Comparison of ENCODE assay signal across 8 cellular contexts in genomic region chr12:62210422-62210821, GRCh38. TPM values are rescaled to one million over a fixed set of nuclear protein-coding genes. Genes with fewer than 3 reads are reported as not detected.
DNase-seq lines count a peak whose midpoint lies in the region; ATAC-seq and TF ChIP-seq lines count a peak whose summit lies in the region.

No MANE protein-coding gene starts in this region.

- no peak overlapping the region for H2AFZ ChIP-seq in PC-9

- POLR2A ChIA-PET in PC-9 (lab: Charles Lee; ENCODE audit: unreplicated experiment) = no interaction called here

- H3K27ac ChIP-seq in PC-9 (no peak overlapping the region), suprapubic skin (no peak overlapping the region)

- no TSS peak for BruUV-seq in PC-9 (replicated peaks; lab: Mats Ljungman, UMichigan)

- peak overlapping the region; percentile 30; the same call in 1 of the 2 replicates for H3K4me2 ChIP-seq in PC-9

- H3K4me1 ChIP-seq in PC-9 (replicated peaks; ENCODE audit: insufficient read depth) = peaks cover 22% of the 10 kb centered on the region
- H3K4me1 ChIP-seq in suprapubic skin = peaks cover 15% of the 10 kb centered on the region

- no peaks in the 10 kb centered on the region for H3K27me3 ChIP-seq in PC-9 (ENCODE audit: insufficient read depth, low read depth)
- H3K27me3 ChIP-seq in suprapubic skin = no peaks in the 10 kb centered on the region

- H3K9me2 ChIP-seq in PC-9 (ENCODE audit: insufficient read depth) = no peaks in the 10 kb centered on the region

- TF ChIP-seq CTCF in PC-9 (conservative IDR thresholded peaks at IDR 0.05) = peak; percentile 92
- TF ChIP-seq CTCF in astrocyte of the cerebellum (IDR thresholded peaks at IDR 0.05; ENCODE audit: low read depth, low read length, missing control alignments) = peak; percentile 97
- peak; percentile 59 to 87 for TF ChIP-seq CTCF in suprapubic skin (IDR thresholded peaks at IDR 0.05)

- H3F3A ChIP-seq in PC-9 (ENCODE audit: insufficient read depth, low read depth) = peaks cover 7% of the 10 kb centered on the region; the same call in 1 of the 2 replicates

- no peak for TF ChIP-seq POLR2A in suprapubic skin (IDR thresholded peaks at IDR 0.05)

- DNase-seq in AML-193 (lab: John Stamatoyannopoulos, UW) = peak; percentile 48 to 56
- peak in 1 of 2 experiments; percentile 17 for DNase-seq in PC-9
- peak; percentile 24 for DNase-seq in astrocyte of the cerebellum (ENCODE audit: low read depth)
- peak; percentile 11 for DNase-seq in kidney glomerular epithelial cell (lab: John Stamatoyannopoulos, UW)
- no peak for DNase-seq in suprapubic skin (ENCODE audit: low spot score in 2 of 2)
- DNase-seq in NCI-H526 treated with DMSO at 0.1 percent for 48 hours (lab: John Stamatoyannopoulos, UW) = no peak

- no peaks in the 10 kb centered on the region for H3K36me3 ChIP-seq in PC-9 (ENCODE audit: low read depth)
- H3K36me3 ChIP-seq in suprapubic skin = no peaks in the 10 kb centered on the region

- H3K9me3 ChIP-seq in PC-9 (ENCODE audit: insufficient read depth, low read depth) (no peaks in the 10 kb centered on the region; the same call in 1 of the 2 replicates), suprapubic skin (no peaks in the 10 kb centered on the region)

- H3K4me3 ChIP-seq in PC-9 = no peak overlapping the region
- H3K4me3 ChIP-seq in astrocyte of the cerebellum (ENCODE audit: low read depth, low read length) = no peak overlapping the region
- H3K4me3 ChIP-seq in suprapubic skin = no peak overlapping the region

- CTCF ChIA-PET in PC-9 (lab: Charles Lee) = interaction anchor here (0.6 to 0.8 kb wide), 2 partner anchors 228 to 1824 kb away, joined by 3 read pairs; no protein-coding TSS in a partner anchor

- WGBS in suprapubic skin = 30% methylated on average over 7 of the region's 7 CpGs

- TF ChIP-seq EP300 in suprapubic skin (IDR thresholded peaks at IDR 0.05) = no peak

- peak; percentile 78 for ATAC-seq in GM18498 (IDR thresholded peaks at IDR 0.05; ENCODE audit: unreplicated experiment)
- ATAC-seq in HG02981 (IDR thresholded peaks at IDR 0.05; ENCODE audit: unreplicated experiment) = peak; percentile 70

- intact Hi-C loops in PC-9 (cut with micrococcal nuclease; ENCODE audit: unreplicated experiment) = loop anchor here (2.0 kb wide), 1 partner anchor 50 kb away; the partner anchor contains the start of gene USP15

- no peaks in the 10 kb centered on the region for H4K20me1 ChIP-seq in PC-9 (ENCODE audit: insufficient read depth)

- no peaks in the 10 kb centered on the region for H3K79me2 ChIP-seq in PC-9 (ENCODE audit: low read depth)

- in situ Hi-C loops in astrocyte of the cerebellum (cut with HindIII; ENCODE audit: low sequenced_read_pairs) = no loop called here

RNA-seq across cellular contexts. Expression of gene USP15, which starts 49.8 kb away (rescaled TPM):
- 25.0 and 25.8 TPM in 2 replicates for total RNA-seq in PC-9 (2021)
- 100 to 1,000 TPM in 1 of 4 donors, 10 to 100 TPM in 3; 59.1 to 141 (median 80.6) TPM for total RNA-seq in suprapubic skin

Comparison
In these comparisons a context has a peak if more than half of its experiments do, and no peak if none do; other contexts are left out.
1. DNase-seq: peak in AML-193 (2 of 2), astrocyte of the cerebellum (single experiment) and kidney glomerular epithelial cell (single experiment); none in suprapubic skin (0 of 2) and NCI-H526 treated with DMSO at 0.1 percent for 48 hours (single experiment).
2. Peak in every context shown above with its lines, with median percentiles within 50 percentile points of each other: CTCF ChIP-seq.